14 cellular contexts compared by ENCODE assay signal in the genomic region with DNA sequence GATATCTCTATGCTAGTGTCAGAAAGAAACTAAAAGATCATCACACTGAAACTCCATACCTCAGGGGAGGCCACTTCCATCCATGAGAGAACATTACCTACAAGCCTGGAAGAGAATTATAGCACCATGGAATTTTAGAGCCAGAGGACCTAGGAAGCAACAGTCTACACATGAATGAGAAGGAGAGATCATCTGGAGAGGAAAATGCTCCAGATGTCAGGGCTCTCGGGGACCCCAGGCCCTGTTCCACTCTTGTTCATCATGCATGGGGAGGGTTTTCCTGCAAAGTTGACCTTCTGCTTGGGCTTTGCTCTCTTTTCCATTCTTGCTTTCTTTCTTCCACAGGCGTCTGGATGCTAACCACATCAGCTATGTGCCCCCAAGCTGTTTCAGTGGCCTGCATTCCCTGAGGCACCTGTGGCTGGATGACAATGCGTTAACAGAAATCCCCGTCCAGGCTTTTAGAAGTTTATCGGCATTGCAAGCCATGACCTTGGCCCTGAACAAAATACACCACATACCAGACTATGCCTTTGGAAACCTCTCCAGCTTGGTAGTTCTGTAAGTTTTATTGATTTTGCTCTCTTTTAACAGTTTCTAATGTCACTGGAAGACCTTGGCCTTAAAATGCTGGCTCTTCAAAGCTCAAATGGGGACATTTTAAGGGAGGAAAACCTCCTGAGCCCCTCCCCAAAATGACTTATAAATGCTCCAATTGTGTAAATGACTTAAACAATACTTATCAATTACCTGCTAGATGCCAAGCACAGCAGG.
DNase-seq lines count a peak whose midpoint lies in the region; ATAC-seq and TF ChIP-seq lines count a peak whose summit lies in the region.
"Had no signal": no experiment of that assay in that cellular context is flagged by ENCODE, and none has a peak within 500 bp of the region (broad histone marks: within the 10 kb centered on the region; RNA-seq: fewer than 3 reads in every experiment).

No MANE protein-coding gene starts in this region.

- H3K9me3 ChIP-seq in right lobe of liver, result no peaks in the 10 kb centered on the region
- H3K9me3 ChIP-seq: BLaER1 had no signal

- H3K36me3 ChIP-seq in right lobe of liver, result no peaks in the 10 kb centered on the region
- H3K36me3 ChIP-seq: BLaER1 had no signal

- intact Hi-C loops in right lobe of liver (cut with DNase I), result no loop called here

- no peaks in the 10 kb centered on the region for H3K27me3 ChIP-seq in right lobe of liver
- H3K27me3 ChIP-seq: BLaER1 had no signal

- no peak for TF ChIP-seq CTCF in right lobe of liver (IDR thresholded peaks at IDR 0.05)

- no peak overlapping the region for H3K4me3 ChIP-seq in right lobe of liver
- H3K4me3 ChIP-seq: BLaER1 had no signal

- H3K27ac ChIP-seq in right lobe of liver, result no peak overlapping the region
- H3K27ac ChIP-seq: BLaER1 had no signal

- DNase-seq in M059J (ENCODE audit: low read depth) (peak; percentile 69), astrocyte of the hippocampus (ENCODE audit: low read depth, low spot score) (peak; percentile 7), right lobe of liver (no peak), retina (peak; percentile 9), hepatic stellate cell (ENCODE audit: low spot score) (no peak), NCI-H2107 treated with DMSO at 0.1 percent for 48 hours (lab: John Stamatoyannopoulos, UW; ENCODE audit: unreplicated experiment) (no peak), NCI-H345 treated with DMSO at 0.1 percent for 48 hours (lab: John Stamatoyannopoulos, UW; ENCODE audit: unreplicated experiment) (no peak)
- DNase-seq: CD8-positive, alpha-beta memory T cell; NCI-H1417 treated with DMSO at 0.1 percent for 48 hours; NCI-H2029; NCI-H2171 treated with DMSO at 0.1 percent for 48 hours; NCI-H446 treated with DMSO at 0.1 percent for 48 hours had no signal

- 25% methylated on average over 4 of the region's 5 CpGs for WGBS in right lobe of liver (ENCODE audit: insufficient coverage, low coverage, low lambda C conversion rate, missing lambda C conversion rate)

- no peak for TF ChIP-seq POLR2A in right lobe of liver (IDR thresholded peaks at IDR 0.05)

- peak in 3 of 4 donors; percentile 71 to 84 (median 74) for ATAC-seq in right lobe of liver
- ATAC-seq: Panc1 had no signal

- peaks cover 0 to 11% (median 0%) of the 10 kb centered on the region in 4 donors for H3K4me1 ChIP-seq in right lobe of liver
- H3K4me1 ChIP-seq: BLaER1 had no signal

Comparison
In these comparisons a context has a peak if more than half of its experiments do, and no peak if none do; other contexts are left out.
1. DNase-seq: peak in M059J (single experiment), astrocyte of the hippocampus (single experiment) and retina (single experiment); none in right lobe of liver (0 of 3), hepatic stellate cell (single experiment), NCI-H2107 treated with DMSO at 0.1 percent for 48 hours (single experiment) and NCI-H345 treated with DMSO at 0.1 percent for 48 hours (single experiment).